1 cellular context compared by ENCODE assay signal in the genomic region with DNA sequence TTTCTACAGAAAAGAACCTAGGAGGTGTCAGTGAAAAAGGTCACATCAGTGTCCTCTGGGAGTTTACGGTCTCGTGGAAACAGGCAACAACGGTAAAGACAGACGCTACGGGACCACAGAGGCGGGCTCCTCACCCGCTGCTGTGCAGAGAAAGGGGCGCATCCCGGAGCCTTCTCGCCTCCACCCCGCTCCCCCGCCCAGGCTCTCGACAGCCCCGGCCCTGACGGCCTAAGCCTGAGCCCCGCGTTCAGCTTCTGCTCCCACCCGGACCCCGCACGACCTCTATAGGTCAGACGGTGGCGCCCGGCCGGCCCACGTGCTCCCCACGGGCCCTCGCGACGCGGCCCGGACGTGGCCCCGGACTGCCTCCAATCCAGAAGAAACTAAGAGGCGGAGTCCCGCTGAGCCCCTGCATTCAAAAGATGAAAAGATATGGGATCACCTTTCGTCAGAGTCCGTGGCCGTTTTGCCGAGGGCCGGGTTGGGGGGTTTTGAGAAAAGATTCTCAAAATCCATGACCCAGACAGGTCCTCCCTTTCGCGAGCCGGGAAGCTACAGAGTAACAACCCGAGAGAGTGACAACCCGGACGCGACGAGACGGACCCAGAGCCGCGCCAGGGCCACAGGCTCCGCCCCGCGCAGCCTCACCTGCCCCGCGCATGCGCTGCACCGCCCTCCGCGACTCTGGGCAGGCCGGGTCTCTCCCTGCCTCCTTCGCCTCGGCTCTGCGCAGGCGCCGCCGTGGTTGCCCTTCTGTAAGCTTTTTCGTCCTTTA.
TF ChIP-seq lines count a peak whose summit lies in the region.

A gene (minus strand): TSS at position 577 of the 775 bp plus-strand sequence. CDS start 61 bp downstream, at position 516.

TF ChIP-seq in HepG2, 621 proteins besides CTCF, POLR2A, EP300 and RAD21 (continued from another document and continues in another):
- TF ChIP-seq, protein P1, sequence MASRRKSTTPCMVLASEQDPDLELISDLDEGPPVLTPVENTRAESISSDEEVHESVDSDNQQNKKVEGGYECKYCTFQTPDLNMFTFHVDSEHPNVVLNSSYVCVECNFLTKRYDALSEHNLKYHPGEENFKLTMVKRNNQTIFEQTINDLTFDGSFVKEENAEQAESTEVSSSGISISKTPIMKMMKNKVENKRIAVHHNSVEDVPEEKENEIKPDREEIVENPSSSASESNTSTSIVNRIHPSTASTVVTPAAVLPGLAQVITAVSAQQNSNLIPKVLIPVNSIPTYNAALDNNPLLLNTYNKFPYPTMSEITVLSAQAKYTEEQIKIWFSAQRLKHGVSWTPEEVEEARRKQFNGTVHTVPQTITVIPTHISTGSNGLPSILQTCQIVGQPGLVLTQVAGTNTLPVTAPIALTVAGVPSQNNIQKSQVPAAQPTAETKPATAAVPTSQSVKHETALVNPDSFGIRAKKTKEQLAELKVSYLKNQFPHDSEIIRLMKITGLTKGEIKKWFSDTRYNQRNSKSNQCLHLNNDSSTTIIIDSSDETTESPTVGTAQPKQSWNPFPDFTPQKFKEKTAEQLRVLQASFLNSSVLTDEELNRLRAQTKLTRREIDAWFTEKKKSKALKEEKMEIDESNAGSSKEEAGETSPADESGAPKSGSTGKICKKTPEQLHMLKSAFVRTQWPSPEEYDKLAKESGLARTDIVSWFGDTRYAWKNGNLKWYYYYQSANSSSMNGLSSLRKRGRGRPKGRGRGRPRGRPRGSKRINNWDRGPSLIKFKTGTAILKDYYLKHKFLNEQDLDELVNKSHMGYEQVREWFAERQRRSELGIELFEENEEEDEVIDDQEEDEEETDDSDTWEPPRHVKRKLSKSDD (CRISPR knock-in tag; IDR thresholded peaks at IDR 0.05; ENCODE audit: low read depth) = peak; percentile 65; the same call in 1 of the 2 replicates
- no peak for TF ChIP-seq GTF2F1 (IDR thresholded peaks at IDR 0.05; ENCODE audit: low read length)
- no peak for TF ChIP-seq GPN1 (CRISPR knock-in tag; IDR thresholded peaks at IDR 0.05; ENCODE audit: borderline replicate concordance)
- no peak for TF ChIP-seq ZNF496 (CRISPR knock-in tag; IDR thresholded peaks at IDR 0.05; ENCODE audit: insufficient replicate concordance)
- peak; percentile 91 for TF ChIP-seq ARNTL (CRISPR knock-in tag; IDR thresholded peaks at IDR 0.05)
- no peak for TF ChIP-seq TCF12 (IDR thresholded peaks at IDR 0.05)
- TF ChIP-seq TCF12 (CRISPR knock-in tag; IDR thresholded peaks at IDR 0.05) = 0 out of 2 replicates have a peak, but pooled peaks have one; percentile 68
- TF ChIP-seq HNRNPLL (IDR thresholded peaks at IDR 0.05; ENCODE audit: low read depth, low read length, poor library complexity, severe bottlenecking) = peak; percentile 60
- TF ChIP-seq, protein P2, sequence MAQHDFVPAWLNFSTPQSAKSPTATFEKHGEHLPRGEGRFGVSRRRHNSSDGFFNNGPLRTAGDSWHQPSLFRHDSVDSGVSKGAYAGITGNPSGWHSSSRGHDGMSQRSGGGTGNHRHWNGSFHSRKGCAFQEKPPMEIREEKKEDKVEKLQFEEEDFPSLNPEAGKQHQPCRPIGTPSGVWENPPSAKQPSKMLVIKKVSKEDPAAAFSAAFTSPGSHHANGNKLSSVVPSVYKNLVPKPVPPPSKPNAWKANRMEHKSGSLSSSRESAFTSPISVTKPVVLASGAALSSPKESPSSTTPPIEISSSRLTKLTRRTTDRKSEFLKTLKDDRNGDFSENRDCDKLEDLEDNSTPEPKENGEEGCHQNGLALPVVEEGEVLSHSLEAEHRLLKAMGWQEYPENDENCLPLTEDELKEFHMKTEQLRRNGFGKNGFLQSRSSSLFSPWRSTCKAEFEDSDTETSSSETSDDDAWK (CRISPR knock-in tag; IDR thresholded peaks at IDR 0.05) = no peak
- peak; percentile 65 for TF ChIP-seq THAP11 (CRISPR knock-in tag; IDR thresholded peaks at IDR 0.05)
- TF ChIP-seq, protein P3, sequence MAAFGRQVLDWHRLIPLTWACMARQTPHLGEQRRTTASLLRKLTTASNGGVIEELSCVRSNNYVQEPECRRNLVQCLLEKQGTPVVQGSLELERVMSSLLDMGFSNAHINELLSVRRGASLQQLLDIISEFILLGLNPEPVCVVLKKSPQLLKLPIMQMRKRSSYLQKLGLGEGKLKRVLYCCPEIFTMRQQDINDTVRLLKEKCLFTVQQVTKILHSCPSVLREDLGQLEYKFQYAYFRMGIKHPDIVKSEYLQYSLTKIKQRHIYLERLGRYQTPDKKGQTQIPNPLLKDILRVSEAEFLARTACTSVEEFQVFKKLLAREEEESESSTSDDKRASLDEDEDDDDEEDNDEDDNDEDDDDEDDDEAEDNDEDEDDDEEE (CRISPR knock-in tag; IDR thresholded peaks at IDR 0.05) = peak; percentile 97
- TF ChIP-seq, protein P4, sequence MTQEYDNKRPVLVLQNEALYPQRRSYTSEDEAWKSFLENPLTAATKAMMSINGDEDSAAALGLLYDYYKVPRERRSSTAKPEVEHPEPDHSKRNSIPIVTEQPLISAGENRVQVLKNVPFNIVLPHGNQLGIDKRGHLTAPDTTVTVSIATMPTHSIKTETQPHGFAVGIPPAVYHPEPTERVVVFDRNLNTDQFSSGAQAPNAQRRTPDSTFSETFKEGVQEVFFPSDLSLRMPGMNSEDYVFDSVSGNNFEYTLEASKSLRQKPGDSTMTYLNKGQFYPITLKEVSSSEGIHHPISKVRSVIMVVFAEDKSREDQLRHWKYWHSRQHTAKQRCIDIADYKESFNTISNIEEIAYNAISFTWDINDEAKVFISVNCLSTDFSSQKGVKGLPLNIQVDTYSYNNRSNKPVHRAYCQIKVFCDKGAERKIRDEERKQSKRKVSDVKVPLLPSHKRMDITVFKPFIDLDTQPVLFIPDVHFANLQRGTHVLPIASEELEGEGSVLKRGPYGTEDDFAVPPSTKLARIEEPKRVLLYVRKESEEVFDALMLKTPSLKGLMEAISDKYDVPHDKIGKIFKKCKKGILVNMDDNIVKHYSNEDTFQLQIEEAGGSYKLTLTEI (CRISPR knock-in tag; conservative IDR thresholded peaks at IDR 0.05) = no peak
- TF ChIP-seq, protein P5, sequence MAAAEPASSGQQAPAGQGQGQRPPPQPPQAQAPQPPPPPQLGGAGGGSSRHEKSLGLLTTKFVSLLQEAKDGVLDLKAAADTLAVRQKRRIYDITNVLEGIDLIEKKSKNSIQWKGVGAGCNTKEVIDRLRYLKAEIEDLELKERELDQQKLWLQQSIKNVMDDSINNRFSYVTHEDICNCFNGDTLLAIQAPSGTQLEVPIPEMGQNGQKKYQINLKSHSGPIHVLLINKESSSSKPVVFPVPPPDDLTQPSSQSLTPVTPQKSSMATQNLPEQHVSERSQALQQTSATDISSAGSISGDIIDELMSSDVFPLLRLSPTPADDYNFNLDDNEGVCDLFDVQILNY (CRISPR knock-in tag; conservative IDR thresholded peaks at IDR 0.05) = peak; percentile 72; the same call in 1 of the 2 replicates
- no peak for TF ChIP-seq STAT5B (CRISPR knock-in tag; IDR thresholded peaks at IDR 0.05)
- TF ChIP-seq, protein P6, sequence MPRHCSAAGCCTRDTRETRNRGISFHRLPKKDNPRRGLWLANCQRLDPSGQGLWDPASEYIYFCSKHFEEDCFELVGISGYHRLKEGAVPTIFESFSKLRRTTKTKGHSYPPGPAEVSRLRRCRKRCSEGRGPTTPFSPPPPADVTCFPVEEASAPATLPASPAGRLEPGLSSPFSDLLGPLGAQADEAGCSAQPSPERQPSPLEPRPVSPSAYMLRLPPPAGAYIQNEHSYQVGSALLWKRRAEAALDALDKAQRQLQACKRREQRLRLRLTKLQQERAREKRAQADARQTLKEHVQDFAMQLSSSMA (CRISPR knock-in tag; IDR thresholded peaks at IDR 0.05) = peak; percentile 61; the same call in 1 of the 2 replicates
- TF ChIP-seq ETV5 (CRISPR knock-in tag; IDR thresholded peaks at IDR 0.05; ENCODE audit: borderline replicate concordance) = peak; percentile 53; the same call in 1 of the 2 replicates
- TF ChIP-seq SKI (IDR thresholded peaks at IDR 0.05; ENCODE audit: partially characterized antibody) = peak; percentile 55
- TF ChIP-seq ZNF383 (CRISPR knock-in tag; IDR thresholded peaks at IDR 0.05; ENCODE audit: borderline replicate concordance) = 0 out of 2 replicates have a peak, but pooled peaks have one; percentile 54
- peak; percentile 76 for TF ChIP-seq RXRA (CRISPR knock-in tag; IDR thresholded peaks at IDR 0.05)
- no peak for TF ChIP-seq LCORL (IDR thresholded peaks at IDR 0.05)
- TF ChIP-seq LCORL (CRISPR knock-in tag; IDR thresholded peaks at IDR 0.05) = peak; percentile 77
- TF ChIP-seq, protein P7, sequence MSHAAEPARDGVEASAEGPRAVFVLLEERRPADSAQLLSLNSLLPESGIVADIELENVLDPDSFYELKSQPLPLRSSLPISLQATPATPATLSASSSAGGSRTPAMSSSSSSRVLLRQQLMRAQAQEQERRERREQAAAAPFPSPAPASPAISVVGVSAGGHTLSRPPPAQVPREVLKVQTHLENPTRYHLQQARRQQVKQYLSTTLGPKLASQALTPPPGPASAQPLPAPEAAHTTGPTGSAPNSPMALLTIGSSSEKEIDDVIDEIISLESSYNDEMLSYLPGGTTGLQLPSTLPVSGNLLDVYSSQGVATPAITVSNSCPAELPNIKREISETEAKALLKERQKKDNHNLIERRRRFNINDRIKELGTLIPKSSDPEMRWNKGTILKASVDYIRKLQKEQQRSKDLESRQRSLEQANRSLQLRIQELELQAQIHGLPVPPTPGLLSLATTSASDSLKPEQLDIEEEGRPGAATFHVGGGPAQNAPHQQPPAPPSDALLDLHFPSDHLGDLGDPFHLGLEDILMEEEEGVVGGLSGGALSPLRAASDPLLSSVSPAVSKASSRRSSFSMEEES (CRISPR knock-in tag; IDR thresholded peaks at IDR 0.05) = peak; percentile 64
- peak; percentile 84 for TF ChIP-seq ZEB1 (IDR thresholded peaks at IDR 0.05; ENCODE audit: insufficient replicate concordance, low read depth)
- no peak for TF ChIP-seq RFXANK (CRISPR knock-in tag; IDR thresholded peaks at IDR 0.05)
- no peak for TF ChIP-seq PAF1 (CRISPR knock-in tag; IDR thresholded peaks at IDR 0.05)
- TF ChIP-seq ZNF788 (CRISPR knock-in tag; IDR thresholded peaks at IDR 0.05; ENCODE audit: borderline replicate concordance) = peak; percentile 55; the same call in 1 of the 2 replicates
- TF ChIP-seq, protein P8, sequence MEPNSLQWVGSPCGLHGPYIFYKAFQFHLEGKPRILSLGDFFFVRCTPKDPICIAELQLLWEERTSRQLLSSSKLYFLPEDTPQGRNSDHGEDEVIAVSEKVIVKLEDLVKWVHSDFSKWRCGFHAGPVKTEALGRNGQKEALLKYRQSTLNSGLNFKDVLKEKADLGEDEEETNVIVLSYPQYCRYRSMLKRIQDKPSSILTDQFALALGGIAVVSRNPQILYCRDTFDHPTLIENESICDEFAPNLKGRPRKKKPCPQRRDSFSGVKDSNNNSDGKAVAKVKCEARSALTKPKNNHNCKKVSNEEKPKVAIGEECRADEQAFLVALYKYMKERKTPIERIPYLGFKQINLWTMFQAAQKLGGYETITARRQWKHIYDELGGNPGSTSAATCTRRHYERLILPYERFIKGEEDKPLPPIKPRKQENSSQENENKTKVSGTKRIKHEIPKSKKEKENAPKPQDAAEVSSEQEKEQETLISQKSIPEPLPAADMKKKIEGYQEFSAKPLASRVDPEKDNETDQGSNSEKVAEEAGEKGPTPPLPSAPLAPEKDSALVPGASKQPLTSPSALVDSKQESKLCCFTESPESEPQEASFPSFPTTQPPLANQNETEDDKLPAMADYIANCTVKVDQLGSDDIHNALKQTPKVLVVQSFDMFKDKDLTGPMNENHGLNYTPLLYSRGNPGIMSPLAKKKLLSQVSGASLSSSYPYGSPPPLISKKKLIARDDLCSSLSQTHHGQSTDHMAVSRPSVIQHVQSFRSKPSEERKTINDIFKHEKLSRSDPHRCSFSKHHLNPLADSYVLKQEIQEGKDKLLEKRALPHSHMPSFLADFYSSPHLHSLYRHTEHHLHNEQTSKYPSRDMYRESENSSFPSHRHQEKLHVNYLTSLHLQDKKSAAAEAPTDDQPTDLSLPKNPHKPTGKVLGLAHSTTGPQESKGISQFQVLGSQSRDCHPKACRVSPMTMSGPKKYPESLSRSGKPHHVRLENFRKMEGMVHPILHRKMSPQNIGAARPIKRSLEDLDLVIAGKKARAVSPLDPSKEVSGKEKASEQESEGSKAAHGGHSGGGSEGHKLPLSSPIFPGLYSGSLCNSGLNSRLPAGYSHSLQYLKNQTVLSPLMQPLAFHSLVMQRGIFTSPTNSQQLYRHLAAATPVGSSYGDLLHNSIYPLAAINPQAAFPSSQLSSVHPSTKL (CRISPR knock-in tag; IDR thresholded peaks at IDR 0.05) = peak; percentile 28; the same call in 1 of the 2 replicates
- TF ChIP-seq SCMH1 (CRISPR knock-in tag; IDR thresholded peaks at IDR 0.05; ENCODE audit: borderline replicate concordance) = no peak
- TF ChIP-seq MAFG (CRISPR knock-in tag; IDR thresholded peaks at IDR 0.05) = no peak
- TF ChIP-seq, protein P9, sequence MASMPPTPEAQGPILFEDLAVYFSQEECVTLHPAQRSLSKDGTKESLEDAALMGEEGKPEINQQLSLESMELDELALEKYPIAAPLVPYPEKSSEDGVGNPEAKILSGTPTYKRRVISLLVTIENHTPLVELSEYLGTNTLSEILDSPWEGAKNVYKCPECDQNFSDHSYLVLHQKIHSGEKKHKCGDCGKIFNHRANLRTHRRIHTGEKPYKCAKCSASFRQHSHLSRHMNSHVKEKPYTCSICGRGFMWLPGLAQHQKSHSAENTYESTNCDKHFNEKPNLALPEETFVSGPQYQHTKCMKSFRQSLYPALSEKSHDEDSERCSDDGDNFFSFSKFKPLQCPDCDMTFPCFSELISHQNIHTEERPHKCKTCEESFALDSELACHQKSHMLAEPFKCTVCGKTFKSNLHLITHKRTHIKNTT (CRISPR knock-in tag; IDR thresholded peaks at IDR 0.05) = no peak
- TF ChIP-seq FOXK1 (CRISPR knock-in tag; IDR thresholded peaks at IDR 0.05; ENCODE audit: borderline replicate concordance, low read depth) = peak; percentile 44; the same call in 1 of the 2 replicates
